Comparison of ENCODE assay signal across 3 cellular contexts in genomic region chr5:50900952-50901510, GRCh38.
TF ChIP-seq lines count a peak whose summit lies in the region.

No MANE protein-coding gene starts in this region.

TF ChIP-seq in A549, 52 proteins besides CTCF, POLR2A, EP300 and RAD21:
- TF ChIP-seq PBX3 (IDR thresholded peaks at IDR 0.05) (no peak), NFE2L2 (conservative IDR thresholded peaks at IDR 0.05; ENCODE audit: low read length) (peak; percentile 72), RFX5 (IDR thresholded peaks at IDR 0.05) (no peak), E2F6 (IDR thresholded peaks at IDR 0.05; ENCODE audit: borderline replicate concordance, low read depth) (no peak), CHD4 (IDR thresholded peaks at IDR 0.05; ENCODE audit: borderline replicate concordance) (no peak), MAFK (IDR thresholded peaks at IDR 0.05; ENCODE audit: partially characterized antibody) (peak; percentile 98)

TF ChIP-seq in GM23338, 12 proteins besides CTCF, POLR2A, EP300 and RAD21:
- TF ChIP-seq STAT1 (IDR thresholded peaks at IDR 0.05; ENCODE audit: unreplicated experiment) (no peak), POLR2AphosphoS5 (IDR thresholded peaks at IDR 0.05; ENCODE audit: low read depth) (no peak), REST (IDR thresholded peaks at IDR 0.05; ENCODE audit: unreplicated experiment) (no peak), NANOG (IDR thresholded peaks at IDR 0.05; ENCODE audit: borderline replicate concordance) (no peak), EZH2 (IDR thresholded peaks at IDR 0.05; ENCODE audit: low read depth, unreplicated experiment) (no peak), ZNF331 (CRISPR knock-in tag; IDR thresholded peaks at IDR 0.05; ENCODE audit: low read depth) (no peak), EZH2phosphoT487 (IDR thresholded peaks at IDR 0.05; ENCODE audit: unreplicated experiment) (no peak)

TF ChIP-seq in H1, 55 proteins besides CTCF, POLR2A, EP300 and RAD21:
- TF ChIP-seq BCL11A (IDR thresholded peaks at IDR 0.05; ENCODE audit: low read depth in 2 of 2, low read length in 2 of 2) (no peak), RXRA (IDR thresholded peaks at IDR 0.05; ENCODE audit: insufficient read depth, low read depth, low read length) (no peak), SRF (IDR thresholded peaks at IDR 0.05; ENCODE audit: low read depth, low read length) (no peak), BACH1 (IDR thresholded peaks at IDR 0.05; ENCODE audit: low read length) (peak; percentile 95), SIX5 (IDR thresholded peaks at IDR 0.05; ENCODE audit: low read depth, low read length) (no peak), CHD7 (IDR thresholded peaks at IDR 0.05; ENCODE audit: insufficient replicate concordance, low read length) (no peak), MAFK (IDR thresholded peaks at IDR 0.05; ENCODE audit: low read depth, low read length) (peak; percentile 100)
